ENCODE assay signal across 15 cellular contexts in the genomic region with DNA sequence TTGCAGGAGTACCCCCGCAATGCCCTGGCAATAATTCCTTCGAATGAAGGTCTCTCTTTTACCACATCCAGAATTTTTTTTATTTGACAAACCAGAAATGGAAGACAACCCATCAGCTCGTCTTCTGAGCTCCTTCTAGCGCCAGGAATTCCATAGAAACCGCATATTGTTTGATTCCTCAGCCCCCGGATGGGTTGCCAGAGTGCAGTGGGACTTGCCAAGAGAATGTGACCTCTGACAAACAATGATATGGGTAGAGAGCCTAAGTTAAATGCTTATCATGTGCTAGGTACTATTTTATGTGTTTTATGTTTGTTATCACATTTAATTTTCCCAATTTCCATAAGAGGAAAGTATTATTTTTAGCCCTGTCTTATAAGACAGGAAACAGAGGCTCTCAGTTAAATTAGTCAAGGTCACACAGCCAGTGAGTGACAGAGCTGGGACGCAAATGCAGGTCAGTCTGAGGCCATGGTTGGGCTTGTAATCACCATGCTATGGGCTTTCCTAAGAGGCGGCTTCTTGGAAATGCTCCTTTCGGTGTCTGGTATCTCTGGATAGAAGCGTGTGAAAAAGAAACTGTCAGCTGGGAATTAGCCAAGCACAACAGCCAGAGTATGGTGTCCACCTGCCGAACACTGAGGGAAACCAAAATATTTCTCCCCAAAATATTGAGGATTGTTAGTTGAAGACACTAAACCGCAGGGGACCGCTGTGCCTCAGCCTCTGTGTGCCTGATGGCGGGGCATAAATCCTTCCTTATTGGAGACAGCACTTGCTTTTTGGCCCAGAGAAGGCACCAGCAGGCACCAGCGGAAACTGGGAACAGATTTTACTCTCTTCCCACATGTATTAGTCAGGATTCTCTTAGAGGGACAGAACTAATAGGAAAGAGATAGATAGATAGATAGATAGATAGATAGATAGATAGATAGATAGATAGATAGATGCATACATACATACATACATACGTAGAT. TPM values are rescaled to one million over a fixed set of nuclear protein-coding genes. Genes with fewer than 3 reads are reported as not detected.
A peak's percentile ranks its signal among the peaks of the same experiment; 100 is the strongest.
DNase-seq lines count a peak whose midpoint lies in the region; ATAC-seq, FAIRE-seq and TF ChIP-seq lines count a peak whose summit lies in the region.
"Had no signal": no experiment of that assay in that cellular context is flagged by ENCODE, and none has a peak within 500 bp of the region (broad histone marks: within the 10 kb centered on the region; RNA-seq: fewer than 3 reads in every experiment).

No MANE protein-coding gene starts in this region.

- WGBS in stomach, 5 donors = 49 to 71% (median 50%) methylated on average over 16 of the region's 16 CpGs

- CTCF ChIA-PET in HEK293T (lab: Yijun Ruan, JAX) = interaction anchor here (0.6 kb wide), 1 partner anchor 85 kb away, joined by 3 read pairs; no protein-coding TSS in a partner anchor

- TF ChIP-seq POLR2A in stomach (IDR thresholded peaks at IDR 0.05) = no peak

- TF ChIP-seq CTCF in kidney (IDR thresholded peaks at IDR 0.05; ENCODE audit: borderline replicate concordance, extremely low read depth, insufficient read depth) = no peak
- no peak for TF ChIP-seq CTCF in stomach (IDR thresholded peaks at IDR 0.05)
- no peak for TF ChIP-seq CTCF in lower lobe of right lung (IDR thresholded peaks at IDR 0.05)

- H3K9me3 ChIP-seq in kidney (ENCODE audit: control insufficient read depth in 1 of 2, low read length in 2 of 2) = no peaks in the 10 kb centered on the region
- no peaks in the 10 kb centered on the region for H3K9me3 ChIP-seq in stomach
- H3K9me3 ChIP-seq in lower lobe of right lung = no peaks in the 10 kb centered on the region

- intact Hi-C loops in kidney (cut with DNase I) = loop anchor here (5.0 kb wide), 1 partner anchor 228 kb away; no protein-coding TSS in a partner anchor
- intact Hi-C loops in stomach (cut with DNase I; ENCODE audit: low total_unique reads) = no loop called here
- intact Hi-C loops in lower lobe of right lung (cut with DNase I) = no loop called here

- ATAC-seq in GM21367 (IDR thresholded peaks at IDR 0.05; ENCODE audit: unreplicated experiment) (no peak), lower lobe of right lung (no peak), HG02798 (IDR thresholded peaks at IDR 0.05; ENCODE audit: poor library complexity, unreplicated experiment) (no peak)

- POLR2A ChIA-PET in HEK293T (lab: Yijun Ruan, JAX) = no interaction called here

- peaks cover 3 to 8% of the 10 kb centered on the region in 2 donors for H3K4me1 ChIP-seq in kidney (ENCODE audit: control insufficient read depth in 1 of 2, insufficient read depth in 1 of 2, low read depth in 1 of 2, low read length in 2 of 2)
- H3K4me1 ChIP-seq in stomach = peaks cover 0 to 12% (median 9%) of the 10 kb centered on the region in 4 donors
- H3K4me1 ChIP-seq in lower lobe of right lung = no peaks in the 10 kb centered on the region

- no peak for TF ChIP-seq EP300 in stomach (IDR thresholded peaks at IDR 0.05)

- H3K27ac ChIP-seq in kidney (ENCODE audit: low read depth in 2 of 2, low read length in 2 of 2) (peak overlapping the region in 1 of 2 donors; percentile 53), stomach (no peak overlapping the region), lower lobe of right lung (no peak overlapping the region)
- H3K27ac ChIP-seq: VCaP had no signal

- H3K9ac ChIP-seq in kidney (ENCODE audit: low read length in 2 of 2) = no peak overlapping the region

- no peak for FAIRE-seq in kidney (lab: Jason Lieb, UNC)
- FAIRE-seq: D721Med had no signal

- DNase-seq in HEK293T (ENCODE audit: extremely low spot score) (peak; percentile 39), cerebellar cortex (ENCODE audit: low spot score) (peak; percentile 69), kidney (peak; percentile 20), stomach (peak; percentile 1), middle frontal gyrus (ENCODE audit: extremely low spot score, low spot score) (no peak), lower lobe of right lung (no peak)
- DNase-seq: activated effector memory CD4-positive, alpha-beta T cell treated with anti-CD3 and anti-CD28 coated beads, Interleukin-2, amount 50 U/mL, for 16 hours; effector memory CD4-positive, alpha-beta T cell; immature natural killer cell; NCI-H2107; RPMI8226 had no signal

- peak overlapping the region in 1 of 2 donors; percentile 18 for H3K4me3 ChIP-seq in kidney (ENCODE audit: low read length in 2 of 2)
- no peak overlapping the region for H3K4me3 ChIP-seq in stomach
- H3K4me3 ChIP-seq in lower lobe of right lung = no peak overlapping the region

- H3K36me3 ChIP-seq in kidney (ENCODE audit: control insufficient read depth in 1 of 2, insufficient read depth in 2 of 2, low read length in 2 of 2) (no peaks in the 10 kb centered on the region), stomach (no peaks in the 10 kb centered on the region), lower lobe of right lung (no peaks in the 10 kb centered on the region)

- H3K27me3 ChIP-seq in stomach = no peaks in the 10 kb centered on the region
- no peaks in the 10 kb centered on the region for H3K27me3 ChIP-seq in lower lobe of right lung (ENCODE audit: low read depth)

TF ChIP-seq in HEK293T, 16 proteins besides CTCF, POLR2A, EP300 and RAD21:
- TF ChIP-seq, protein P1, sequence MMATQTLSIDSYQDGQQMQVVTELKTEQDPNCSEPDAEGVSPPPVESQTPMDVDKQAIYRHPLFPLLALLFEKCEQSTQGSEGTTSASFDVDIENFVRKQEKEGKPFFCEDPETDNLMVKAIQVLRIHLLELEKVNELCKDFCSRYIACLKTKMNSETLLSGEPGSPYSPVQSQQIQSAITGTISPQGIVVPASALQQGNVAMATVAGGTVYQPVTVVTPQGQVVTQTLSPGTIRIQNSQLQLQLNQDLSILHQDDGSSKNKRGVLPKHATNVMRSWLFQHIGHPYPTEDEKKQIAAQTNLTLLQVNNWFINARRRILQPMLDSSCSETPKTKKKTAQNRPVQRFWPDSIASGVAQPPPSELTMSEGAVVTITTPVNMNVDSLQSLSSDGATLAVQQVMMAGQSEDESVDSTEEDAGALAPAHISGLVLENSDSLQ (IDR thresholded peaks at IDR 0.05) = peak; percentile 81
- no peak for TF ChIP-seq ARNT (IDR thresholded peaks at IDR 0.05)
TF ChIP-seq in HEK293T: peak in this region for 1.

RNA-seq across cellular contexts. Expression of gene ETFBKMT, which starts 29.4 kb away (rescaled TPM):
- total RNA-seq in kidney (8.2 TPM), stomach (1 to 10 TPM in 4 of 5 donors, not detected in 1; 1.7 to 5.0 (median 4.8) TPM), lower lobe of right lung (4.0 TPM)
- polyA plus RNA-seq in kidney (ENCODE audit: insufficient read depth, low read depth, low replicate concordance) (6.0 TPM), stomach (1 to 10 TPM; 1.1 to 3.1 (median 2.4) TPM)

RNA-seq across cellular contexts. Expression of gene DENND5B, which starts 39.1 kb away (rescaled TPM):
- total RNA-seq in kidney = 14.1 TPM
- 2.9 TPM for polyA plus RNA-seq in kidney (ENCODE audit: insufficient read depth, low read depth, low replicate concordance)
- 10 to 100 TPM in 3 of 5 donors, 1 to 10 TPM in 2; 5.8 to 25.2 (median 13.2) TPM for total RNA-seq in stomach
- 1 to 10 TPM; 1.1 to 2.0 (median 1.2) TPM for polyA plus RNA-seq in stomach
- 6.0 TPM for total RNA-seq in lower lobe of right lung

Comparison
In these comparisons a context has a peak if more than half of its experiments do, and no peak if none do; other contexts are left out.
1. DNase-seq: peak in HEK293T (single experiment), cerebellar cortex (single experiment), kidney (single experiment) and stomach (single experiment); none in middle frontal gyrus (single experiment) and lower lobe of right lung (single experiment).